In the genomic region with DNA sequence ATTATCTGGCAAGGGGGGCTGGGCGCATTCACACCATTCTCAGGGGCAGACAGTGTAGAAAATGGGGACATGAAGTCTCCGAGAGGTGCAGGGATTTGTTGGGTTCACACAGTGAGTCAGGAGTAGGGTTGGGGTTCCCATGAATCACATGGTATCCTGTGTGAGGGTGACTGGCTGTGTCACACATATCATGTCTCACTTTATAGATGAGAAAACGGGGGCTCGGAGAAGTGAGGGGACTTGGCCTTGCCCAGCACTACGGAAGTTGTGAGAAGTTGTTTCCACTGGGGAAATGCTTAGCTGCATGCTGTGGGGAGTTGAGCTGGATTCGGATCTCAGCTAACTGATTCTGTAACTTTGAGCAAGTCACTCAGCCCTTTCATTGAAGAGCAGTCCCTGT, we compare ENCODE assay signal across 1 cellular context.
A peak's percentile ranks its signal among the peaks of the same experiment; 100 is the strongest.
TF ChIP-seq lines count a peak whose summit lies in the region.

No MANE protein-coding gene starts in this region.

TF ChIP-seq in HepG2, 621 proteins besides CTCF, POLR2A, EP300 and RAD21:
- TF ChIP-seq MAZ (IDR thresholded peaks at IDR 0.05; ENCODE audit: borderline replicate concordance, low read depth, low read length) (no peak), MAZ (CRISPR knock-in tag; IDR thresholded peaks at IDR 0.05; ENCODE audit: low read depth) (no peak), NONO (IDR thresholded peaks at IDR 0.05) (no peak), NONO (CRISPR knock-in tag; conservative IDR thresholded peaks at IDR 0.05) (0 out of 2 replicates have a peak, but pooled peaks have one; percentile 32), ZNF670 (CRISPR knock-in tag; IDR thresholded peaks at IDR 0.05; ENCODE audit: borderline replicate concordance) (no peak), HIVEP1 (CRISPR knock-in tag; IDR thresholded peaks at IDR 0.05) (no peak), ATF4 (CRISPR knock-in tag; IDR thresholded peaks at IDR 0.05) (0 out of 4 replicates have a peak, but pooled peaks of 1 of the 2 experiments have one; percentile 15)
- TF ChIP-seq, protein P1, sequence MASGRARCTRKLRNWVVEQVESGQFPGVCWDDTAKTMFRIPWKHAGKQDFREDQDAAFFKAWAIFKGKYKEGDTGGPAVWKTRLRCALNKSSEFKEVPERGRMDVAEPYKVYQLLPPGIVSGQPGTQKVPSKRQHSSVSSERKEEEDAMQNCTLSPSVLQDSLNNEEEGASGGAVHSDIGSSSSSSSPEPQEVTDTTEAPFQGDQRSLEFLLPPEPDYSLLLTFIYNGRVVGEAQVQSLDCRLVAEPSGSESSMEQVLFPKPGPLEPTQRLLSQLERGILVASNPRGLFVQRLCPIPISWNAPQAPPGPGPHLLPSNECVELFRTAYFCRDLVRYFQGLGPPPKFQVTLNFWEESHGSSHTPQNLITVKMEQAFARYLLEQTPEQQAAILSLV (CRISPR knock-in tag; IDR thresholded peaks at IDR 0.05; ENCODE audit: borderline replicate concordance), result 0 out of 2 replicates have a peak, but pooled peaks have one; percentile 21
- TF ChIP-seq, protein P2, sequence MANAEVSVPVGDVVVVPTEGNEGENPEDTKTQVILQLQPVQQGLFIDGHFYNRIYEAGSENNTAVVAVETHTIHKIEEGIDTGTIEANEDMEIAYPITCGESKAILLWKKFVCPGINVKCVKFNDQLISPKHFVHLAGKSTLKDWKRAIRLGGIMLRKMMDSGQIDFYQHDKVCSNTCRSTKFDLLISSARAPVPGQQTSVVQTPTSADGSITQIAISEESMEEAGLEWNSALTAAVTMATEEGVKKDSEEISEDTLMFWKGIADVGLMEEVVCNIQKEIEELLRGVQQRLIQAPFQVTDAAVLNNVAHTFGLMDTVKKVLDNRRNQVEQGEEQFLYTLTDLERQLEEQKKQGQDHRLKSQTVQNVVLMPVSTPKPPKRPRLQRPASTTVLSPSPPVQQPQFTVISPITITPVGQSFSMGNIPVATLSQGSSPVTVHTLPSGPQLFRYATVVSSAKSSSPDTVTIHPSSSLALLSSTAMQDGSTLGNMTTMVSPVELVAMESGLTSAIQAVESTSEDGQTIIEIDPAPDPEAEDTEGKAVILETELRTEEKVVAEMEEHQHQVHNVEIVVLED (CRISPR knock-in tag; IDR thresholded peaks at IDR 0.05; ENCODE audit: borderline replicate concordance), result 0 out of 2 replicates have a peak, but pooled peaks have one; percentile 6
